In the genomic region with DNA sequence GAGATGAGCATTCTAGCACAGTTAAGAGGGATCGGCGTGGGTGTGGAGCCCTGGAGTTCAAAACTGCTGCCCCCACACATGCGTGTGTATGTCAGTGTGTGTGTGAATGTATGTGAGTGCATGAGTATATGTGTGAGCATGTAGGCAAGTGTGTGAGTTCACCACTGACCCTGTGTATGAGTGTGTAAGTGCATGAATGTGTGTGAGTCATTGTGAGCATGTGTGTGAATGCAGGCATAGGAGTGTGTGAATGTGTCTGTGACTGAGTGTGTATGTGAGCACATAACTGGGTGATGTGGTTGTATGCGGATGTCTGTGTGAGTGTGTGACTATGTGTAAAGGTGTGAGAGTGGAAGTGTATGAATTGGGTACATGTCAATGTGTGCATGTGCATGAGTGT, we compare ENCODE assay signal across 23 cellular contexts.
A peak's percentile ranks its signal among the peaks of the same experiment; 100 is the strongest.
DNase-seq lines count a peak whose midpoint lies in the region; ATAC-seq and TF ChIP-seq lines count a peak whose summit lies in the region.
"Had no signal": no experiment of that assay in that cellular context is flagged by ENCODE, and none has a peak within 500 bp of the region (broad histone marks: within the 10 kb centered on the region; RNA-seq: fewer than 3 reads in every experiment).

No MANE protein-coding gene starts in this region.

- H3K9me3 ChIP-seq in Karpas-422 (ENCODE audit: low read length), result no peaks in the 10 kb centered on the region

- H3K36me3 ChIP-seq in Karpas-422 (ENCODE audit: insufficient read depth, low read length), result no peaks in the 10 kb centered on the region

- no peak overlapping the region for H3K4me3 Mint-ChIP-seq in activated naive CD8-positive, alpha-beta T cell treated with anti-CD3 and anti-CD28 coated beads, Interleukin-2, amount 50 U/mL, for 24 hours
- H3K4me3 Mint-ChIP-seq in activated naive CD8-positive, alpha-beta T cell treated with anti-CD3 and anti-CD28 coated beads for 36 hours, result no peak overlapping the region
- H3K4me3 Mint-ChIP-seq in endothelial cell (ENCODE audit: unreplicated experiment), result peak overlapping the region; percentile 3
- no peak overlapping the region for H3K4me3 Mint-ChIP-seq in stimulated activated effector memory CD8-positive, alpha-beta T cell treated with anti-CD3 and anti-CD28 coated beads, Interleukin-12 subunit alpha, Interleukin-12 subunit beta, amount 100 ng/mL, for 72 hours
- H3K4me3 Mint-ChIP-seq: H9 had no signal

- no peak overlapping the region for H2AFZ ChIP-seq in Karpas-422 (ENCODE audit: low read length)

- H3K36me3 Mint-ChIP-seq in activated naive CD8-positive, alpha-beta T cell treated with anti-CD3 and anti-CD28 coated beads, Interleukin-2, amount 50 U/mL, for 24 hours (ENCODE audit: low read depth), result no peaks in the 10 kb centered on the region
- H3K36me3 Mint-ChIP-seq in activated naive CD8-positive, alpha-beta T cell treated with anti-CD3 and anti-CD28 coated beads for 36 hours, result no peaks in the 10 kb centered on the region
- H3K36me3 Mint-ChIP-seq in endothelial cell (ENCODE audit: low read depth, unreplicated experiment), result peaks cover 6% of the 10 kb centered on the region
- no peaks in the 10 kb centered on the region for H3K36me3 Mint-ChIP-seq in stimulated activated effector memory CD8-positive, alpha-beta T cell treated with anti-CD3 and anti-CD28 coated beads, Interleukin-12 subunit alpha, Interleukin-12 subunit beta, amount 100 ng/mL, for 72 hours
- H3K36me3 Mint-ChIP-seq: CD14-positive monocyte had no signal

- peak overlapping the region; percentile 45 for H3K4me2 ChIP-seq in Karpas-422 (ENCODE audit: low read depth, low read length, poor library complexity, severe bottlenecking)

- no peaks in the 10 kb centered on the region for H3K9me3 Mint-ChIP-seq in activated naive CD8-positive, alpha-beta T cell treated with anti-CD3 and anti-CD28 coated beads, Interleukin-2, amount 50 U/mL, for 24 hours
- no peaks in the 10 kb centered on the region for H3K9me3 Mint-ChIP-seq in activated naive CD8-positive, alpha-beta T cell treated with anti-CD3 and anti-CD28 coated beads for 36 hours
- H3K9me3 Mint-ChIP-seq in endothelial cell (ENCODE audit: unreplicated experiment), result no peaks in the 10 kb centered on the region
- no peaks in the 10 kb centered on the region for H3K9me3 Mint-ChIP-seq in stimulated activated effector memory CD8-positive, alpha-beta T cell treated with anti-CD3 and anti-CD28 coated beads, Interleukin-12 subunit alpha, Interleukin-12 subunit beta, amount 100 ng/mL, for 72 hours
- H3K9me3 Mint-ChIP-seq: H9 had no signal

- no peak overlapping the region for H3K27ac ChIP-seq in Karpas-422 (ENCODE audit: low read length)

- H3K9ac ChIP-seq in Karpas-422 (ENCODE audit: low read length), result no peak overlapping the region

- no peak for TF ChIP-seq CTCF in endothelial cell (IDR thresholded peaks at IDR 0.05; ENCODE audit: unreplicated experiment)

- H3K79me2 ChIP-seq in Karpas-422 (ENCODE audit: low read length), result no peaks in the 10 kb centered on the region

- no peak overlapping the region; the same call in 1 of the 2 replicates for H3K4me3 ChIP-seq in Karpas-422 (ENCODE audit: low read length)
- H3K4me3 ChIP-seq: K562 had no signal

- H3K4me1 ChIP-seq in Karpas-422 (ENCODE audit: low read length), result peaks cover 37% of the 10 kb centered on the region

- peaks cover 11% of the 10 kb centered on the region for H3K27me3 Mint-ChIP-seq in activated naive CD8-positive, alpha-beta T cell treated with anti-CD3 and anti-CD28 coated beads, Interleukin-2, amount 50 U/mL, for 24 hours
- no peaks in the 10 kb centered on the region for H3K27me3 Mint-ChIP-seq in activated naive CD8-positive, alpha-beta T cell treated with anti-CD3 and anti-CD28 coated beads for 36 hours
- peaks cover 5% of the 10 kb centered on the region for H3K27me3 Mint-ChIP-seq in endothelial cell (ENCODE audit: unreplicated experiment)

- no peak for DNase-seq in activated naive CD8-positive, alpha-beta T cell treated with anti-CD3 and anti-CD28 coated beads, Interleukin-2, amount 50 U/mL, for 24 hours
- DNase-seq in activated naive CD8-positive, alpha-beta T cell treated with anti-CD3 and anti-CD28 coated beads for 36 hours, result no peak
- DNase-seq in Karpas-422, result no peak
- no peak for DNase-seq in endothelial cell (ENCODE audit: low spot score)
- DNase-seq in stimulated activated effector memory CD8-positive, alpha-beta T cell treated with anti-CD3 and anti-CD28 coated beads, Interleukin-12 subunit alpha, Interleukin-12 subunit beta, amount 100 ng/mL, for 72 hours (ENCODE audit: low spot score in 2 of 2), result no peak
- DNase-seq in HUDEP-2 (lab: John Stamatoyannopoulos, UW; ENCODE audit: unreplicated experiment in 76 of 76), result no peak
- DNase-seq in stimulated activated CD4-positive, alpha-beta T cell treated with anti-CD3 and anti-CD28 coated beads, Interleukin-12 subunit alpha, Interleukin-12 subunit beta, amount 100 ng/mL, for 4 hours, result no peak
- no peak for DNase-seq in cardiac septum (ENCODE audit: low spot score)
- DNase-seq: AML-193, DMS53, GDM1, H9, MM.1S, NCI-H1048, NCI-H1436, NCI-H187 treated with DMSO at 0.1 percent for 48 hours, NCI-H2107, NCI-H446 treated with DMSO at 0.1 percent for 48 hours, NCI-H526 treated with DMSO at 0.1 percent for 48 hours, OCI-M1, Right ventricle myocardium superior had no signal

- ATAC-seq in activated naive CD8-positive, alpha-beta T cell treated with anti-CD3 and anti-CD28 coated beads, Interleukin-2, amount 50 U/mL, for 24 hours, result peak; percentile 23
- peak; percentile 4 for ATAC-seq in stimulated activated effector memory CD8-positive, alpha-beta T cell treated with anti-CD3 and anti-CD28 coated beads, Interleukin-12 subunit alpha, Interleukin-12 subunit beta, amount 100 ng/mL, for 72 hours
- ATAC-seq: K562 had no signal

- H3K4me1 Mint-ChIP-seq in activated naive CD8-positive, alpha-beta T cell treated with anti-CD3 and anti-CD28 coated beads, Interleukin-2, amount 50 U/mL, for 24 hours, result peaks cover 12% of the 10 kb centered on the region
- H3K4me1 Mint-ChIP-seq in activated naive CD8-positive, alpha-beta T cell treated with anti-CD3 and anti-CD28 coated beads for 36 hours, result peaks cover 3% of the 10 kb centered on the region
- peaks cover 51% of the 10 kb centered on the region for H3K4me1 Mint-ChIP-seq in endothelial cell (ENCODE audit: unreplicated experiment)
- H3K4me1 Mint-ChIP-seq in stimulated activated effector memory CD8-positive, alpha-beta T cell treated with anti-CD3 and anti-CD28 coated beads, Interleukin-12 subunit alpha, Interleukin-12 subunit beta, amount 100 ng/mL, for 72 hours, result peaks cover 7% of the 10 kb centered on the region

- no peaks in the 10 kb centered on the region for H3K27me3 ChIP-seq in Karpas-422 (ENCODE audit: low read length)

- no peaks in the 10 kb centered on the region for H3K9me2 ChIP-seq in Karpas-422 (replicated peaks; ENCODE audit: insufficient read depth, low read length)

- H3K27ac Mint-ChIP-seq in activated naive CD8-positive, alpha-beta T cell treated with anti-CD3 and anti-CD28 coated beads, Interleukin-2, amount 50 U/mL, for 24 hours, result no peak overlapping the region
- no peak overlapping the region for H3K27ac Mint-ChIP-seq in activated naive CD8-positive, alpha-beta T cell treated with anti-CD3 and anti-CD28 coated beads for 36 hours
- peak overlapping the region; percentile 6 for H3K27ac Mint-ChIP-seq in endothelial cell (ENCODE audit: unreplicated experiment)
- H3K27ac Mint-ChIP-seq in stimulated activated effector memory CD8-positive, alpha-beta T cell treated with anti-CD3 and anti-CD28 coated beads, Interleukin-12 subunit alpha, Interleukin-12 subunit beta, amount 100 ng/mL, for 72 hours, result no peak overlapping the region
- H3K27ac Mint-ChIP-seq: H9 had no signal

- H4K20me1 ChIP-seq in Karpas-422 (ENCODE audit: insufficient read depth, low read depth, low read length), result no peaks in the 10 kb centered on the region

- intact Hi-C loops in cardiac septum (cut with DNase I), result loop anchor here (5.0 kb wide), 4 partner anchors 87 to 202 kb away; no protein-coding TSS in a partner anchor
